In genomic region chr15:64597469-64597806, GRCh38 we compare ENCODE assay signal across 9 cellular contexts.
DNase-seq lines count a peak whose midpoint lies in the region; TF ChIP-seq lines count a peak whose summit lies in the region.
"Had no signal": no experiment of that assay in that cellular context is flagged by ENCODE, and none has a peak within 500 bp of the region (broad histone marks: within the 10 kb centered on the region; RNA-seq: fewer than 3 reads in every experiment).

No MANE protein-coding gene starts in this region.

- no peaks in the 10 kb centered on the region for H3K36me3 ChIP-seq in thyroid gland
- H3K36me3 ChIP-seq in brain microvascular endothelial cell (replicated peaks), result no peaks in the 10 kb centered on the region

- peaks cover 67 to 74% of the 10 kb centered on the region in 2 donors for H3K4me1 ChIP-seq in thyroid gland

- no peaks in the 10 kb centered on the region for H3K27me3 Mint-ChIP-seq in activated naive CD4-positive, alpha-beta T cell treated with anti-CD3 and anti-CD28 coated beads, Interleukin-2, amount 50 U/mL, for 24 hours
- H3K27me3 Mint-ChIP-seq in T-helper 1 cell treated with Interleukin-12 subunit alpha and Interleukin-12 subunit beta and Interleukin-4 antibody, amounts not matched to agents 30 μg/mL and 1 μg/mL, for 36 hours (ENCODE audit: low read depth), result no peaks in the 10 kb centered on the region

- H3K27ac Mint-ChIP-seq in activated naive CD4-positive, alpha-beta T cell treated with anti-CD3 and anti-CD28 coated beads, Interleukin-2, amount 50 U/mL, for 24 hours, result peak overlapping the region; percentile 96
- peak overlapping the region; percentile 90 for H3K27ac Mint-ChIP-seq in T-helper 1 cell treated with Interleukin-12 subunit alpha and Interleukin-12 subunit beta and Interleukin-4 antibody, amounts not matched to agents 30 μg/mL and 1 μg/mL, for 36 hours

- WGBS in thyroid gland, 2 donors, result 0 to 6% methylated on average over 1 of the region's 1 CpG

- H3K4me3 Mint-ChIP-seq in activated naive CD4-positive, alpha-beta T cell treated with anti-CD3 and anti-CD28 coated beads, Interleukin-2, amount 50 U/mL, for 24 hours, result peak overlapping the region; percentile 78
- peak overlapping the region; percentile 81 for H3K4me3 Mint-ChIP-seq in T-helper 1 cell treated with Interleukin-12 subunit alpha and Interleukin-12 subunit beta and Interleukin-4 antibody, amounts not matched to agents 30 μg/mL and 1 μg/mL, for 36 hours

- no peaks in the 10 kb centered on the region for H3K9me3 Mint-ChIP-seq in activated naive CD4-positive, alpha-beta T cell treated with anti-CD3 and anti-CD28 coated beads, Interleukin-2, amount 50 U/mL, for 24 hours
- H3K9me3 Mint-ChIP-seq in T-helper 1 cell treated with Interleukin-12 subunit alpha and Interleukin-12 subunit beta and Interleukin-4 antibody, amounts not matched to agents 30 μg/mL and 1 μg/mL, for 36 hours, result no peaks in the 10 kb centered on the region

- H3K9me3 ChIP-seq in thyroid gland, result no peaks in the 10 kb centered on the region

- H3K27ac ChIP-seq in thyroid gland (peak overlapping the region; percentile 43 to 50 (median 48)), brain microvascular endothelial cell (no peak overlapping the region)

- no peak for TF ChIP-seq POLR2A in thyroid gland (IDR thresholded peaks at IDR 0.05)

- TF ChIP-seq CTCF in thyroid gland (IDR thresholded peaks at IDR 0.05) (no peak), brain microvascular endothelial cell (IDR thresholded peaks at IDR 0.05; ENCODE audit: low read depth, low read length, missing control alignments) (no peak)

- H3K4me3 ChIP-seq in thyroid gland (replicated peaks in 1 of 3) (no peak overlapping the region), brain microvascular endothelial cell (ENCODE audit: low read depth, low read length) (no peak overlapping the region)

- H3K36me3 Mint-ChIP-seq in activated naive CD4-positive, alpha-beta T cell treated with anti-CD3 and anti-CD28 coated beads, Interleukin-2, amount 50 U/mL, for 24 hours, result peaks cover 6% of the 10 kb centered on the region
- H3K36me3 Mint-ChIP-seq in T-helper 1 cell treated with Interleukin-12 subunit alpha and Interleukin-12 subunit beta and Interleukin-4 antibody, amounts not matched to agents 30 μg/mL and 1 μg/mL, for 36 hours (ENCODE audit: low read depth), result peaks cover 4% of the 10 kb centered on the region

- H3K27me3 ChIP-seq in thyroid gland (no peaks in the 10 kb centered on the region), brain microvascular endothelial cell (replicated peaks) (no peaks in the 10 kb centered on the region)

- intact Hi-C loops in thyroid gland (cut with DNase I), result no loop called here

- no peak for DNase-seq in activated naive CD4-positive, alpha-beta T cell treated with anti-CD3 and anti-CD28 coated beads, Interleukin-2, amount 50 U/mL, for 16 hours
- DNase-seq in globus pallidus (ENCODE audit: low spot score), result peak; percentile 21
- DNase-seq in thyroid gland, result no peak
- no peak for DNase-seq in Ammon's horn (ENCODE audit: low spot score)
- DNase-seq in GM19240 (ENCODE audit: insufficient read length, low spot score), result no peak
- DNase-seq in brain microvascular endothelial cell, result no peak
- DNase-seq: effector CD4-positive, alpha-beta T cell had no signal

- peaks cover 76% of the 10 kb centered on the region for H3K4me1 Mint-ChIP-seq in activated naive CD4-positive, alpha-beta T cell treated with anti-CD3 and anti-CD28 coated beads, Interleukin-2, amount 50 U/mL, for 24 hours
- peaks cover 45% of the 10 kb centered on the region for H3K4me1 Mint-ChIP-seq in T-helper 1 cell treated with Interleukin-12 subunit alpha and Interleukin-12 subunit beta and Interleukin-4 antibody, amounts not matched to agents 30 μg/mL and 1 μg/mL, for 36 hours (ENCODE audit: low read depth)

- in situ Hi-C loops in brain microvascular endothelial cell (cut with HindIII; ENCODE audit: low pct_ligation_motif_present, low sequenced_read_pairs), result no loop called here
